2 cellular contexts compared by ENCODE assay signal in the genomic region with DNA sequence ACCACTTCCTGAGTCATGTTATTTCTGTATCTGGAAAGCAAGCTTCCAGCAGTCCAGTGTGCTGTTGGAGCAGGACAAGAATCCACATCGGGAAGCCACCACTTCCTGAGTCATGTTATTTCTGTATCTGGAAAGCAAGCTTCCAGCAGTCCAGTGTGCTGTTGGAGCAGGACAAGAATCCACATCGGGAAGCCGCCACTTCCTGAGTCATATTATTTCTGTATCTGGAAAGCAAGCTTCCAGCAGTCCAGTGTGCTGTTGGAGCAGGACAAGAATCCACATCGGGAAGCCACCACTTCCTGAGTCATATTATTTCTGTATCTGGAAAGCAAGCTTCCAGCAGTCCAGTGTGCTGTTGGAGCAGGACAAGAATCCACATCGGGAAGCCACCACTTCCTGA.
TF ChIP-seq lines count a peak whose summit lies in the region.

No MANE protein-coding gene starts in this region.

TF ChIP-seq in K562, 482 proteins besides CTCF, POLR2A, EP300 and RAD21:
- TF ChIP-seq ELF1 (tag; IDR thresholded peaks at IDR 0.05) (0 out of 2 replicates have a peak, but pooled peaks have one; percentile 44), EZH2 (IDR thresholded peaks at IDR 0.05; ENCODE audit: borderline replicate concordance, low read depth, low read length) (0 out of 2 replicates have a peak, but pooled peaks have one; percentile 79)

TF ChIP-seq in HepG2, 621 proteins besides CTCF, POLR2A, EP300 and RAD21:
- TF ChIP-seq, protein P1, sequence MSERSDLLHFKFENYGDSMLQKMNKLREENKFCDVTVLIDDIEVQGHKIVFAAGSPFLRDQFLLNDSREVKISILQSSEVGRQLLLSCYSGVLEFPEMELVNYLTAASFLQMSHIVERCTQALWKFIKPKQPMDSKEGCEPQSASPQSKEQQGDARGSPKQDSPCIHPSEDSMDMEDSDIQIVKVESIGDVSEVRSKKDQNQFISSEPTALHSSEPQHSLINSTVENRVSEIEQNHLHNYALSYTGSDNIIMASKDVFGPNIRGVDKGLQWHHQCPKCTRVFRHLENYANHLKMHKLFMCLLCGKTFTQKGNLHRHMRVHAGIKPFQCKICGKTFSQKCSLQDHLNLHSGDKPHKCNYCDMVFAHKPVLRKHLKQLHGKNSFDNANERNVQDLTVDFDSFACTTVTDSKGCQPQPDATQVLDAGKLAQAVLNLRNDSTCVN (CRISPR knock-in tag; IDR thresholded peaks at IDR 0.05; ENCODE audit: borderline replicate concordance) = 0 out of 2 replicates have a peak, but pooled peaks have one; percentile 48
- TF ChIP-seq, protein P2, sequence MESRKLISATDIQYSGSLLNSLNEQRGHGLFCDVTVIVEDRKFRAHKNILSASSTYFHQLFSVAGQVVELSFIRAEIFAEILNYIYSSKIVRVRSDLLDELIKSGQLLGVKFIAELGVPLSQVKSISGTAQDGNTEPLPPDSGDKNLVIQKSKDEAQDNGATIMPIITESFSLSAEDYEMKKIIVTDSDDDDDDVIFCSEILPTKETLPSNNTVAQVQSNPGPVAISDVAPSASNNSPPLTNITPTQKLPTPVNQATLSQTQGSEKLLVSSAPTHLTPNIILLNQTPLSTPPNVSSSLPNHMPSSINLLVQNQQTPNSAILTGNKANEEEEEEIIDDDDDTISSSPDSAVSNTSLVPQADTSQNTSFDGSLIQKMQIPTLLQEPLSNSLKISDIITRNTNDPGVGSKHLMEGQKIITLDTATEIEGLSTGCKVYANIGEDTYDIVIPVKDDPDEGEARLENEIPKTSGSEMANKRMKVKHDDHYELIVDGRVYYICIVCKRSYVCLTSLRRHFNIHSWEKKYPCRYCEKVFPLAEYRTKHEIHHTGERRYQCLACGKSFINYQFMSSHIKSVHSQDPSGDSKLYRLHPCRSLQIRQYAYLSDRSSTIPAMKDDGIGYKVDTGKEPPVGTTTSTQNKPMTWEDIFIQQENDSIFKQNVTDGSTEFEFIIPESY (CRISPR knock-in tag; IDR thresholded peaks at IDR 0.05) = 0 out of 2 replicates have a peak, but pooled peaks have one; percentile 29
